Comparison of ENCODE assay signal across 18 cellular contexts in genomic region chr18:21634588-21635199, GRCh38.
"Had no signal": no experiment of that assay in that cellular context is flagged by ENCODE, and none has a peak within 500 bp of the region (broad histone marks: within the 10 kb centered on the region; RNA-seq: fewer than 3 reads in every experiment).

No MANE protein-coding gene starts in this region.

- H3K27ac ChIP-seq: epithelial cell of prostate, heart left ventricle, upper lobe of left lung had no signal

- H3K27me3 Mint-ChIP-seq: activated CD4-positive, alpha-beta memory T cell treated with anti-CD3 and anti-CD28 coated beads, Interleukin-2, amount 10 ng/mL, durations not matched to agents 7 days and 5 days; activated naive CD8-positive, alpha-beta T cell treated with anti-CD3 and anti-CD28 coated beads, Interleukin-2, amount 10 ng/mL, durations not matched to agents 7 days and 5 days; brain; naive B cell; stimulated activated naive CD8-positive, alpha-beta T cell treated with anti-CD3 and anti-CD28 coated beads, Interleukin-15, amount 100 ng/mL, for 72 hours had no signal

- H3K4me3 ChIP-seq: heart left ventricle, upper lobe of left lung had no signal

- H3K4me1 Mint-ChIP-seq: brain had no signal

- H3K4me1 ChIP-seq: heart left ventricle, upper lobe of left lung had no signal

- ATAC-seq: heart left ventricle; left cardiac atrium; right cardiac atrium; stimulated activated naive CD8-positive, alpha-beta T cell treated with anti-CD3 and anti-CD28 coated beads, Interleukin-15, amount 100 ng/mL, for 72 hours had no signal

- H3K36me3 Mint-ChIP-seq: naive B cell had no signal

- H3K27ac Mint-ChIP-seq: activated CD4-positive, alpha-beta memory T cell treated with anti-CD3 and anti-CD28 coated beads, Interleukin-2, amount 10 ng/mL, durations not matched to agents 7 days and 5 days; activated naive CD8-positive, alpha-beta T cell treated with anti-CD3 and anti-CD28 coated beads, Interleukin-2, amount 10 ng/mL, durations not matched to agents 7 days and 5 days had no signal

- H3K4me3 Mint-ChIP-seq: activated CD4-positive, alpha-beta memory T cell treated with anti-CD3 and anti-CD28 coated beads, Interleukin-2, amount 10 ng/mL, durations not matched to agents 7 days and 5 days; activated naive CD8-positive, alpha-beta T cell treated with anti-CD3 and anti-CD28 coated beads, Interleukin-2, amount 10 ng/mL, durations not matched to agents 7 days and 5 days; brain; naive B cell; stimulated activated naive CD8-positive, alpha-beta T cell treated with anti-CD3 and anti-CD28 coated beads, Interleukin-15, amount 100 ng/mL, for 72 hours had no signal

- DNase-seq: activated CD4-positive, alpha-beta memory T cell treated with anti-CD3 and anti-CD28 coated beads, Interleukin-2, amount 10 ng/mL, durations not matched to agents 7 days and 5 days; activated CD4-positive, CD25-positive, alpha-beta regulatory T cell treated with anti-CD3 and anti-CD28 coated beads, Interleukin-2, amount 50 U/mL, for 72 hours; activated CD8-positive, alpha-beta memory T cell treated with anti-CD3 and anti-CD28 coated beads, Interleukin-2, amount 50 U/mL, for 4 hours; activated naive CD8-positive, alpha-beta T cell treated with anti-CD3 and anti-CD28 coated beads, Interleukin-2, amount 10 ng/mL, durations not matched to agents 7 days and 5 days; cerebellar nuclear complex; effector memory CD4-positive, alpha-beta T cell; foreskin melanocyte; heart left ventricle; left cardiac atrium; naive B cell; nucleus accumbens; posterior cingulate gyrus; right cardiac atrium; SHP77 treated with DMSO at 0.1 percent for 48 hours; stimulated activated naive CD8-positive, alpha-beta T cell treated with anti-CD3 and anti-CD28 coated beads, Interleukin-15, amount 100 ng/mL, for 72 hours; upper lobe of left lung had no signal

- H3K27me3 ChIP-seq: heart left ventricle, upper lobe of left lung had no signal

- H3K9me3 Mint-ChIP-seq: activated CD4-positive, alpha-beta memory T cell treated with anti-CD3 and anti-CD28 coated beads, Interleukin-2, amount 10 ng/mL, durations not matched to agents 7 days and 5 days; activated naive CD8-positive, alpha-beta T cell treated with anti-CD3 and anti-CD28 coated beads, Interleukin-2, amount 10 ng/mL, durations not matched to agents 7 days and 5 days; brain; naive B cell; stimulated activated naive CD8-positive, alpha-beta T cell treated with anti-CD3 and anti-CD28 coated beads, Interleukin-15, amount 100 ng/mL, for 72 hours had no signal

- H3K9me3 ChIP-seq: heart left ventricle, upper lobe of left lung had no signal
